In the genomic region with DNA sequence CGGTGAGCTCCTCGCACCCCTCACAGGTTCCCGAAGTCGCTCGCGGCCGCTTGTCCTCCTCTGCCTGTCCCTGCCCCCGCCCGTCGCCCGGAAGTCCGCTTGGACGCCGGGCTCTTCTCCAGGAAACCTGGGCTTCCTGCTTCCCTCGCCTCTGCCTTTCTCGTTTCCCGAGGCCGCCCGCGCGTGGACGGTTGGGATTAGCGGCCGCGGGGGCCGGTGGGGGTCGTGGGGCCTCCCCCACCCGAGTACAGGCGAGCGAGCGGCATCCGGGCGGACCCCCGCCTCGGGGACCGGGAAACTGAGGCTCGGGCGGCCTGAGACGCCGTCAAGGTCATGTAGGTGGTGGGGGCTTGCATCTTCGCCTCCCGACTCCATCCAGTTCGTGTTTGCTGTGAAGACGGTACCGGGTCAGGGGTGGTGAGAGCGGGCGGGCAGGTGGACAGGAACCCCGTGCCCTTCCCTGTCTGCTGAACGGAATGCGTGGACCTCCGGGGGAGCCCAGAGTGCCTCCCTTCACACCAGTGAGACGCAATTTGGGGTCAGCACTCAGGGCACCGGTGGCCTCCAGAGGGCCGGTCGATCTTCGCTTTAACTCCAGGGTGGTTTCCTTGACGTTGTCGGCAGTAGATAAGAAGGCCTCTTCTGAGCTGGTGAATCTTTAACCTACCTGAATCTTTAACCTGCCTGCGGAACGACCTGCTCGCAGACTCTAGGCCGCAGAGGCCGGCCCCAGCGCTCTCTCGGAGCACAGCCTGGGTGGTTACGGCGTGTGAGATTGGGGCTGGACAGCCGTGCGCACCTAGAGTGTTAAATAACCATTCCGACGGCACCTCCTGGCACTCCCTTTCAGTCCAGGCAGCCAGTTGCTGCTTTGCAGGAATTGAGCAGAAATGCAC, we compare ENCODE assay signal across 1 cellular context.
TF ChIP-seq lines count a peak whose summit lies in the region.

No MANE protein-coding gene starts in this region.

TF ChIP-seq in K562, 482 proteins besides CTCF, POLR2A, EP300 and RAD21 (continued from another document and continues in another):
- TF ChIP-seq RFX1 (IDR thresholded peaks at IDR 0.05) (no peak), ZNF23 (CRISPR knock-in tag; IDR thresholded peaks at IDR 0.05) (no peak), SIX5 (IDR thresholded peaks at IDR 0.05; ENCODE audit: borderline replicate concordance in 1 of 2, insufficient read depth in 1 of 2, low read depth in 1 of 2, low read length in 2 of 2) (no peak), EGR1 (conservative IDR thresholded peaks at IDR 0.05) (0 out of 2 replicates have a peak, but pooled peaks have one; percentile 3), MTA3 (IDR thresholded peaks at IDR 0.05; ENCODE audit: borderline replicate concordance) (no peak), GTF2A2 (tag; IDR thresholded peaks at IDR 0.05) (no peak), FOS (IDR thresholded peaks at IDR 0.05; ENCODE audit: extremely low read depth, insufficient read length) (no peak), RBFOX2 (IDR thresholded peaks at IDR 0.05; ENCODE audit: low read depth, low read length) (peak; percentile 87), IRF2 (CRISPR knock-in tag; IDR thresholded peaks at IDR 0.05) (no peak), SP2 (IDR thresholded peaks at IDR 0.05; ENCODE audit: extremely low read depth, low read depth, low read length, poor library complexity, severe bottlenecking) (no peak), HDAC8 (tag; IDR thresholded peaks at IDR 0.05) (no peak), ZNF766 (CRISPR knock-in tag; conservative IDR thresholded peaks at IDR 0.05) (no peak), DDX20 (tag; IDR thresholded peaks at IDR 0.05; ENCODE audit: low read depth) (no peak), NR1H2 (CRISPR knock-in tag; IDR thresholded peaks at IDR 0.05) (no peak), HCFC1 (IDR thresholded peaks at IDR 0.05; ENCODE audit: low read depth, low read length) (no peak), ZFP30 (CRISPR knock-in tag; IDR thresholded peaks at IDR 0.05; ENCODE audit: borderline replicate concordance) (no peak), ZNF551 (CRISPR knock-in tag; IDR thresholded peaks at IDR 0.05) (no peak), NCOA6 (IDR thresholded peaks at IDR 0.05) (no peak), GABPB1 (CRISPR knock-in tag; IDR thresholded peaks at IDR 0.05) (peak; percentile 34; the same call in 1 of the 2 replicates), NUFIP1 (IDR thresholded peaks at IDR 0.05; ENCODE audit: partially characterized antibody) (no peak), XRCC5 (IDR thresholded peaks at IDR 0.05; ENCODE audit: low read depth, low read length) (no peak), SETDB1 (IDR thresholded peaks at IDR 0.05; ENCODE audit: low read length) (no peak), ESRRA (IDR thresholded peaks at IDR 0.05; ENCODE audit: borderline replicate concordance, low read depth) (no peak), NFE2 (IDR thresholded peaks at IDR 0.05; ENCODE audit: low read depth) (no peak), ZNF589 (CRISPR knock-in tag; IDR thresholded peaks at IDR 0.05; ENCODE audit: low read depth) (no peak), STAT5A (IDR thresholded peaks at IDR 0.05; ENCODE audit: borderline replicate concordance, low read length) (no peak), CBX1 (IDR thresholded peaks at IDR 0.05; ENCODE audit: low read depth) (no peak), EWSR1 (IDR thresholded peaks at IDR 0.05; ENCODE audit: borderline replicate concordance, low read depth, partially characterized antibody) (no peak), PML (IDR thresholded peaks at IDR 0.05; ENCODE audit: low read length) (no peak; the same call in 1 of the 2 replicates), TARDBP (IDR thresholded peaks at IDR 0.05) (no peak), ETS2 (tag; IDR thresholded peaks at IDR 0.05; ENCODE audit: borderline replicate concordance, poor library complexity, severe bottlenecking) (no peak), KDM5B (IDR thresholded peaks at IDR 0.05; ENCODE audit: insufficient replicate concordance, low read depth, low read length) (no peak), CSDE1 (IDR thresholded peaks at IDR 0.05) (no peak)
- TF ChIP-seq, protein P1, sequence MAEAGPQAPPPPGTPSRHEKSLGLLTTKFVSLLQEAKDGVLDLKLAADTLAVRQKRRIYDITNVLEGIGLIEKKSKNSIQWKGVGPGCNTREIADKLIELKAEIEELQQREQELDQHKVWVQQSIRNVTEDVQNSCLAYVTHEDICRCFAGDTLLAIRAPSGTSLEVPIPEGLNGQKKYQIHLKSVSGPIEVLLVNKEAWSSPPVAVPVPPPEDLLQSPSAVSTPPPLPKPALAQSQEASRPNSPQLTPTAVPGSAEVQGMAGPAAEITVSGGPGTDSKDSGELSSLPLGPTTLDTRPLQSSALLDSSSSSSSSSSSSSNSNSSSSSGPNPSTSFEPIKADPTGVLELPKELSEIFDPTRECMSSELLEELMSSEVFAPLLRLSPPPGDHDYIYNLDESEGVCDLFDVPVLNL (CRISPR knock-in tag; IDR thresholded peaks at IDR 0.05; ENCODE audit: low read depth), result peak; percentile 33; the same call in 1 of the 2 replicates
- TF ChIP-seq, protein P2, sequence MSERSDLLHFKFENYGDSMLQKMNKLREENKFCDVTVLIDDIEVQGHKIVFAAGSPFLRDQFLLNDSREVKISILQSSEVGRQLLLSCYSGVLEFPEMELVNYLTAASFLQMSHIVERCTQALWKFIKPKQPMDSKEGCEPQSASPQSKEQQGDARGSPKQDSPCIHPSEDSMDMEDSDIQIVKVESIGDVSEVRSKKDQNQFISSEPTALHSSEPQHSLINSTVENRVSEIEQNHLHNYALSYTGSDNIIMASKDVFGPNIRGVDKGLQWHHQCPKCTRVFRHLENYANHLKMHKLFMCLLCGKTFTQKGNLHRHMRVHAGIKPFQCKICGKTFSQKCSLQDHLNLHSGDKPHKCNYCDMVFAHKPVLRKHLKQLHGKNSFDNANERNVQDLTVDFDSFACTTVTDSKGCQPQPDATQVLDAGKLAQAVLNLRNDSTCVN (CRISPR knock-in tag; IDR thresholded peaks at IDR 0.05), result no peak
- TF ChIP-seq, protein P3, sequence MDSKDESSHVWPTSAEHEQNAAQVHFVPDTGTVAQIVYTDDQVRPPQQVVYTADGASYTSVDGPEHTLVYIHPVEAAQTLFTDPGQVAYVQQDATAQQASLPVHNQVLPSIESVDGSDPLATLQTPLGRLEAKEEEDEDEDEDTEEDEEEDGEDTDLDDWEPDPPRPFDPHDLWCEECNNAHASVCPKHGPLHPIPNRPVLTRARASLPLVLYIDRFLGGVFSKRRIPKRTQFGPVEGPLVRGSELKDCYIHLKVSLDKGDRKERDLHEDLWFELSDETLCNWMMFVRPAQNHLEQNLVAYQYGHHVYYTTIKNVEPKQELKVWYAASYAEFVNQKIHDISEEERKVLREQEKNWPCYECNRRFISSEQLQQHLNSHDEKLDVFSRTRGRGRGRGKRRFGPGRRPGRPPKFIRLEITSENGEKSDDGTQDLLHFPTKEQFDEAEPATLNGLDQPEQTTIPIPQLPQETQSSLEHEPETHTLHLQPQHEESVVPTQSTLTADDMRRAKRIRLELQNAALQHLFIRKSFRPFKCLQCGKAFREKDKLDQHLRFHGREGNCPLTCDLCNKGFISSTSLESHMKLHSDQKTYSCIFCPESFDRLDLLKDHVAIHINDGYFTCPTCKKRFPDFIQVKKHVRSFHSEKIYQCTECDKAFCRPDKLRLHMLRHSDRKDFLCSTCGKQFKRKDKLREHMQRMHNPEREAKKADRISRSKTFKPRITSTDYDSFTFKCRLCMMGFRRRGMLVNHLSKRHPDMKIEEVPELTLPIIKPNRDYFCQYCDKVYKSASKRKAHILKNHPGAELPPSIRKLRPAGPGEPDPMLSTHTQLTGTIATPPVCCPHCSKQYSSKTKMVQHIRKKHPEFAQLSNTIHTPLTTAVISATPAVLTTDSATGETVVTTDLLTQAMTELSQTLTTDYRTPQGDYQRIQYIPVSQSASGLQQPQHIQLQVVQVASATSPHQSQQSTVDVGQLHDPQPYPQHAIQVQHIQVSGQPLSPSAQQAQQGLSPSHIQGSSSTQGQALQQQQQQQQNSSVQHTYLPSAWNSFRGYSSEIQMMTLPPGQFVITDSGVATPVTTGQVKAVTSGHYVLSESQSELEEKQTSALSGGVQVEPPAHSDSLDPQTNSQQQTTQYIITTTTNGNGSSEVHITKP (IDR thresholded peaks at IDR 0.05; ENCODE audit: partially characterized antibody), result peak; percentile 47
- TF ChIP-seq, protein P4, sequence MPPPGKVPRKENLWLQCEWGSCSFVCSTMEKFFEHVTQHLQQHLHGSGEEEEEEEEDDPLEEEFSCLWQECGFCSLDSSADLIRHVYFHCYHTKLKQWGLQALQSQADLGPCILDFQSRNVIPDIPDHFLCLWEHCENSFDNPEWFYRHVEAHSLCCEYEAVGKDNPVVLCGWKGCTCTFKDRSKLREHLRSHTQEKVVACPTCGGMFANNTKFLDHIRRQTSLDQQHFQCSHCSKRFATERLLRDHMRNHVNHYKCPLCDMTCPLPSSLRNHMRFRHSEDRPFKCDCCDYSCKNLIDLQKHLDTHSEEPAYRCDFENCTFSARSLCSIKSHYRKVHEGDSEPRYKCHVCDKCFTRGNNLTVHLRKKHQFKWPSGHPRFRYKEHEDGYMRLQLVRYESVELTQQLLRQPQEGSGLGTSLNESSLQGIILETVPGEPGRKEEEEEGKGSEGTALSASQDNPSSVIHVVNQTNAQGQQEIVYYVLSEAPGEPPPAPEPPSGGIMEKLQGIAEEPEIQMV (tag; conservative IDR thresholded peaks at IDR 0.05; ENCODE audit: low read depth), result no peak
- TF ChIP-seq, protein P5, sequence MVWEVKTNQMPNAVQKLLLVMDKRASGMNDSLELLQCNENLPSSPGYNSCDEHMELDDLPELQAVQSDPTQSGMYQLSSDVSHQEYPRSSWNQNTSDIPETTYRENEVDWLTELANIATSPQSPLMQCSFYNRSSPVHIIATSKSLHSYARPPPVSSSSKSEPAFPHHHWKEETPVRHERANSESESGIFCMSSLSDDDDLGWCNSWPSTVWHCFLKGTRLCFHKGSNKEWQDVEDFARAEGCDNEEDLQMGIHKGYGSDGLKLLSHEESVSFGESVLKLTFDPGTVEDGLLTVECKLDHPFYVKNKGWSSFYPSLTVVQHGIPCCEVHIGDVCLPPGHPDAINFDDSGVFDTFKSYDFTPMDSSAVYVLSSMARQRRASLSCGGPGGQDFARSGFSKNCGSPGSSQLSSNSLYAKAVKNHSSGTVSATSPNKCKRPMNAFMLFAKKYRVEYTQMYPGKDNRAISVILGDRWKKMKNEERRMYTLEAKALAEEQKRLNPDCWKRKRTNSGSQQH (CRISPR knock-in tag; IDR thresholded peaks at IDR 0.05), result no peak
- TF ChIP-seq, protein P6, sequence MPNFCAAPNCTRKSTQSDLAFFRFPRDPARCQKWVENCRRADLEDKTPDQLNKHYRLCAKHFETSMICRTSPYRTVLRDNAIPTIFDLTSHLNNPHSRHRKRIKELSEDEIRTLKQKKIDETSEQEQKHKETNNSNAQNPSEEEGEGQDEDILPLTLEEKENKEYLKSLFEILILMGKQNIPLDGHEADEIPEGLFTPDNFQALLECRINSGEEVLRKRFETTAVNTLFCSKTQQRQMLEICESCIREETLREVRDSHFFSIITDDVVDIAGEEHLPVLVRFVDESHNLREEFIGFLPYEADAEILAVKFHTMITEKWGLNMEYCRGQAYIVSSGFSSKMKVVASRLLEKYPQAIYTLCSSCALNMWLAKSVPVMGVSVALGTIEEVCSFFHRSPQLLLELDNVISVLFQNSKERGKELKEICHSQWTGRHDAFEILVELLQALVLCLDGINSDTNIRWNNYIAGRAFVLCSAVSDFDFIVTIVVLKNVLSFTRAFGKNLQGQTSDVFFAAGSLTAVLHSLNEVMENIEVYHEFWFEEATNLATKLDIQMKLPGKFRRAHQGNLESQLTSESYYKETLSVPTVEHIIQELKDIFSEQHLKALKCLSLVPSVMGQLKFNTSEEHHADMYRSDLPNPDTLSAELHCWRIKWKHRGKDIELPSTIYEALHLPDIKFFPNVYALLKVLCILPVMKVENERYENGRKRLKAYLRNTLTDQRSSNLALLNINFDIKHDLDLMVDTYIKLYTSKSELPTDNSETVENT (CRISPR knock-in tag; IDR thresholded peaks at IDR 0.05), result no peak
- TF ChIP-seq, protein P7, sequence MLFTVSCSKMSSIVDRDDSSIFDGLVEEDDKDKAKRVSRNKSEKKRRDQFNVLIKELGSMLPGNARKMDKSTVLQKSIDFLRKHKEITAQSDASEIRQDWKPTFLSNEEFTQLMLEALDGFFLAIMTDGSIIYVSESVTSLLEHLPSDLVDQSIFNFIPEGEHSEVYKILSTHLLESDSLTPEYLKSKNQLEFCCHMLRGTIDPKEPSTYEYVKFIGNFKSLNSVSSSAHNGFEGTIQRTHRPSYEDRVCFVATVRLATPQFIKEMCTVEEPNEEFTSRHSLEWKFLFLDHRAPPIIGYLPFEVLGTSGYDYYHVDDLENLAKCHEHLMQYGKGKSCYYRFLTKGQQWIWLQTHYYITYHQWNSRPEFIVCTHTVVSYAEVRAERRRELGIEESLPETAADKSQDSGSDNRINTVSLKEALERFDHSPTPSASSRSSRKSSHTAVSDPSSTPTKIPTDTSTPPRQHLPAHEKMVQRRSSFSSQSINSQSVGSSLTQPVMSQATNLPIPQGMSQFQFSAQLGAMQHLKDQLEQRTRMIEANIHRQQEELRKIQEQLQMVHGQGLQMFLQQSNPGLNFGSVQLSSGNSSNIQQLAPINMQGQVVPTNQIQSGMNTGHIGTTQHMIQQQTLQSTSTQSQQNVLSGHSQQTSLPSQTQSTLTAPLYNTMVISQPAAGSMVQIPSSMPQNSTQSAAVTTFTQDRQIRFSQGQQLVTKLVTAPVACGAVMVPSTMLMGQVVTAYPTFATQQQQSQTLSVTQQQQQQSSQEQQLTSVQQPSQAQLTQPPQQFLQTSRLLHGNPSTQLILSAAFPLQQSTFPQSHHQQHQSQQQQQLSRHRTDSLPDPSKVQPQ (CRISPR knock-in tag; IDR thresholded peaks at IDR 0.05; ENCODE audit: borderline replicate concordance), result no peak
- TF ChIP-seq, protein P8, sequence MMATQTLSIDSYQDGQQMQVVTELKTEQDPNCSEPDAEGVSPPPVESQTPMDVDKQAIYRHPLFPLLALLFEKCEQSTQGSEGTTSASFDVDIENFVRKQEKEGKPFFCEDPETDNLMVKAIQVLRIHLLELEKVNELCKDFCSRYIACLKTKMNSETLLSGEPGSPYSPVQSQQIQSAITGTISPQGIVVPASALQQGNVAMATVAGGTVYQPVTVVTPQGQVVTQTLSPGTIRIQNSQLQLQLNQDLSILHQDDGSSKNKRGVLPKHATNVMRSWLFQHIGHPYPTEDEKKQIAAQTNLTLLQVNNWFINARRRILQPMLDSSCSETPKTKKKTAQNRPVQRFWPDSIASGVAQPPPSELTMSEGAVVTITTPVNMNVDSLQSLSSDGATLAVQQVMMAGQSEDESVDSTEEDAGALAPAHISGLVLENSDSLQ (IDR thresholded peaks at IDR 0.05), result no peak
- TF ChIP-seq, protein P9, sequence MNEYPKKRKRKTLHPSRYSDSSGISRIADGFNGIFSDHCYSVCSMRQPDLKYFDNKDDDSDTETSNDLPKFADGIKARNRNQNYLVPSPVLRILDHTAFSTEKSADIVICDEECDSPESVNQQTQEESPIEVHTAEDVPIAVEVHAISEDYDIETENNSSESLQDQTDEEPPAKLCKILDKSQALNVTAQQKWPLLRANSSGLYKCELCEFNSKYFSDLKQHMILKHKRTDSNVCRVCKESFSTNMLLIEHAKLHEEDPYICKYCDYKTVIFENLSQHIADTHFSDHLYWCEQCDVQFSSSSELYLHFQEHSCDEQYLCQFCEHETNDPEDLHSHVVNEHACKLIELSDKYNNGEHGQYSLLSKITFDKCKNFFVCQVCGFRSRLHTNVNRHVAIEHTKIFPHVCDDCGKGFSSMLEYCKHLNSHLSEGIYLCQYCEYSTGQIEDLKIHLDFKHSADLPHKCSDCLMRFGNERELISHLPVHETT (CRISPR knock-in tag; conservative IDR thresholded peaks at IDR 0.05 in 1 of 2, IDR thresholded peaks at IDR 0.05 in 1 of 2), result 0 out of 4 replicates have a peak, but pooled peaks have one; percentile 12 to 75
- TF ChIP-seq, protein P10, sequence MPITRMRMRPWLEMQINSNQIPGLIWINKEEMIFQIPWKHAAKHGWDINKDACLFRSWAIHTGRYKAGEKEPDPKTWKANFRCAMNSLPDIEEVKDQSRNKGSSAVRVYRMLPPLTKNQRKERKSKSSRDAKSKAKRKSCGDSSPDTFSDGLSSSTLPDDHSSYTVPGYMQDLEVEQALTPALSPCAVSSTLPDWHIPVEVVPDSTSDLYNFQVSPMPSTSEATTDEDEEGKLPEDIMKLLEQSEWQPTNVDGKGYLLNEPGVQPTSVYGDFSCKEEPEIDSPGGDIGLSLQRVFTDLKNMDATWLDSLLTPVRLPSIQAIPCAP (CRISPR knock-in tag; IDR thresholded peaks at IDR 0.05; ENCODE audit: borderline replicate concordance), result no peak
